Comparison of ENCODE assay signal across 1 cellular context in genomic region chr20:35771689-35772562, GRCh38.
TF ChIP-seq lines count a peak whose summit lies in the region.

TSS of gene PHF20 (plus strand) at chr20:35772015. CDS start at chr20:35801523, 29,508 bp downstream.

TF ChIP-seq in HepG2, 621 proteins besides CTCF, POLR2A, EP300 and RAD21 (continued from another document and continues in another):
- TF ChIP-seq GABPA (IDR thresholded peaks at IDR 0.05; ENCODE audit: low read depth, low read length) (no peak), GABPA (CRISPR knock-in tag; IDR thresholded peaks at IDR 0.05; ENCODE audit: low read depth) (no peak), SMAD9 (CRISPR knock-in tag; IDR thresholded peaks at IDR 0.05) (peak; percentile 96), SIN3A (IDR thresholded peaks at IDR 0.05; ENCODE audit: borderline replicate concordance, low read depth, low read length) (peak; percentile 45; the same call in 1 of the 2 replicates), ZNF292 (CRISPR knock-in tag; IDR thresholded peaks at IDR 0.05; ENCODE audit: borderline replicate concordance, low read depth) (peak; percentile 61; the same call in 1 of the 2 replicates), ZFY (CRISPR knock-in tag; IDR thresholded peaks at IDR 0.05) (peak; percentile 97), ZFP37 (CRISPR knock-in tag; IDR thresholded peaks at IDR 0.05; ENCODE audit: borderline replicate concordance) (peak; percentile 93; the same call in 1 of the 2 replicates), TFAP4 (IDR thresholded peaks at IDR 0.05; ENCODE audit: borderline replicate concordance, low read depth) (peak; percentile 58; the same call in 1 of the 2 replicates), ZNF431 (CRISPR knock-in tag; IDR thresholded peaks at IDR 0.05; ENCODE audit: borderline replicate concordance, low read depth) (no peak; the same call in 1 of the 2 replicates), ZNF597 (CRISPR knock-in tag; IDR thresholded peaks at IDR 0.05) (no peak), ZMAT3 (CRISPR knock-in tag; conservative IDR thresholded peaks at IDR 0.05) (peak; percentile 79; the same call in 1 of the 2 replicates), ZNF710 (CRISPR knock-in tag; IDR thresholded peaks at IDR 0.05; ENCODE audit: borderline replicate concordance) (peak; percentile 71), ZNF83 (CRISPR knock-in tag; IDR thresholded peaks at IDR 0.05; ENCODE audit: borderline replicate concordance) (peak; percentile 97; the same call in 1 of the 2 replicates), NR2F2 (IDR thresholded peaks at IDR 0.05; ENCODE audit: borderline replicate concordance, low read depth) (no peak), ERF (CRISPR knock-in tag; IDR thresholded peaks at IDR 0.05) (peak; percentile 84), ZFYVE20 (CRISPR knock-in tag; IDR thresholded peaks at IDR 0.05; ENCODE audit: borderline replicate concordance, low read depth) (no peak), ZNF605 (CRISPR knock-in tag; IDR thresholded peaks at IDR 0.05) (peak; percentile 98), POLR2AphosphoS5 (IDR thresholded peaks at IDR 0.05; ENCODE audit: low read depth, low read length) (peak; percentile 86), KMT2B (CRISPR knock-in tag; IDR thresholded peaks at IDR 0.05) (peak; percentile 40; the same call in 1 of the 2 replicates), KMT2A (CRISPR knock-in tag; IDR thresholded peaks at IDR 0.05) (peak; percentile 64), PBX3 (CRISPR knock-in tag; IDR thresholded peaks at IDR 0.05; ENCODE audit: borderline replicate concordance) (peak; percentile 99; the same call in 1 of the 2 replicates), NCOA2 (CRISPR knock-in tag; IDR thresholded peaks at IDR 0.05) (peak; percentile 59), TFDP2 (CRISPR knock-in tag; IDR thresholded peaks at IDR 0.05) (peak; percentile 99), HES4 (CRISPR knock-in tag; IDR thresholded peaks at IDR 0.05; ENCODE audit: borderline replicate concordance) (peak; percentile 92), CBX2 (IDR thresholded peaks at IDR 0.05; ENCODE audit: low read depth, low read length) (no peak), CBX2 (CRISPR knock-in tag; IDR thresholded peaks at IDR 0.05; ENCODE audit: low read depth) (no peak), ZNF792 (CRISPR knock-in tag; IDR thresholded peaks at IDR 0.05) (peak; percentile 90), ZNF572 (CRISPR knock-in tag; IDR thresholded peaks at IDR 0.05) (peak; percentile 90), ZNF207 (IDR thresholded peaks at IDR 0.05; ENCODE audit: borderline replicate concordance) (no peak), SOX6 (IDR thresholded peaks at IDR 0.05) (no peak), SOX6 (CRISPR knock-in tag; IDR thresholded peaks at IDR 0.05) (peak; percentile 54), FLYWCH1 (CRISPR knock-in tag; IDR thresholded peaks at IDR 0.05) (no peak), NFKB2 (CRISPR knock-in tag; IDR thresholded peaks at IDR 0.05; ENCODE audit: borderline replicate concordance) (peak; percentile 99), ZNF660 (CRISPR knock-in tag; IDR thresholded peaks at IDR 0.05; ENCODE audit: borderline replicate concordance, low read depth) (no peak), NFE2L2 (IDR thresholded peaks at IDR 0.05; ENCODE audit: low read length) (0 out of 2 replicates have a peak, but pooled peaks have one; percentile 8), SAFB2 (CRISPR knock-in tag; IDR thresholded peaks at IDR 0.05; ENCODE audit: borderline replicate concordance, low read depth) (peak; percentile 91)
- TF ChIP-seq, protein P1, sequence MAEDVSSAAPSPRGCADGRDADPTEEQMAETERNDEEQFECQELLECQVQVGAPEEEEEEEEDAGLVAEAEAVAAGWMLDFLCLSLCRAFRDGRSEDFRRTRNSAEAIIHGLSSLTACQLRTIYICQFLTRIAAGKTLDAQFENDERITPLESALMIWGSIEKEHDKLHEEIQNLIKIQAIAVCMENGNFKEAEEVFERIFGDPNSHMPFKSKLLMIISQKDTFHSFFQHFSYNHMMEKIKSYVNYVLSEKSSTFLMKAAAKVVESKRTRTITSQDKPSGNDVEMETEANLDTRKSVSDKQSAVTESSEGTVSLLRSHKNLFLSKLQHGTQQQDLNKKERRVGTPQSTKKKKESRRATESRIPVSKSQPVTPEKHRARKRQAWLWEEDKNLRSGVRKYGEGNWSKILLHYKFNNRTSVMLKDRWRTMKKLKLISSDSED (CRISPR knock-in tag; IDR thresholded peaks at IDR 0.05) = no peak
- TF ChIP-seq, protein P2, sequence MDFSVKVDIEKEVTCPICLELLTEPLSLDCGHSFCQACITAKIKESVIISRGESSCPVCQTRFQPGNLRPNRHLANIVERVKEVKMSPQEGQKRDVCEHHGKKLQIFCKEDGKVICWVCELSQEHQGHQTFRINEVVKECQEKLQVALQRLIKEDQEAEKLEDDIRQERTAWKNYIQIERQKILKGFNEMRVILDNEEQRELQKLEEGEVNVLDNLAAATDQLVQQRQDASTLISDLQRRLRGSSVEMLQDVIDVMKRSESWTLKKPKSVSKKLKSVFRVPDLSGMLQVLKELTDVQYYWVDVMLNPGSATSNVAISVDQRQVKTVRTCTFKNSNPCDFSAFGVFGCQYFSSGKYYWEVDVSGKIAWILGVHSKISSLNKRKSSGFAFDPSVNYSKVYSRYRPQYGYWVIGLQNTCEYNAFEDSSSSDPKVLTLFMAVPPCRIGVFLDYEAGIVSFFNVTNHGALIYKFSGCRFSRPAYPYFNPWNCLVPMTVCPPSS (IDR thresholded peaks at IDR 0.05) = no peak
- TF ChIP-seq, protein P3, sequence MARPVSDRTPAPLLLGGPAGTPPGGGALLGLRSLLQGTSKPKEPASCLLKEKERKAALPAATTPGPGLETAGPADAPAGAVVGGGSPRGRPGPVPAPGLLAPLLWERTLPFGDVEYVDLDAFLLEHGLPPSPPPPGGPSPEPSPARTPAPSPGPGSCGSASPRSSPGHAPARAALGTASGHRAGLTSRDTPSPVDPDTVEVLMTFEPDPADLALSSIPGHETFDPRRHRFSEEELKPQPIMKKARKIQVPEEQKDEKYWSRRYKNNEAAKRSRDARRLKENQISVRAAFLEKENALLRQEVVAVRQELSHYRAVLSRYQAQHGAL (CRISPR knock-in tag; IDR thresholded peaks at IDR 0.05; ENCODE audit: not compliant biosample characterization) = peak; percentile 81
- TF ChIP-seq, protein P4, sequence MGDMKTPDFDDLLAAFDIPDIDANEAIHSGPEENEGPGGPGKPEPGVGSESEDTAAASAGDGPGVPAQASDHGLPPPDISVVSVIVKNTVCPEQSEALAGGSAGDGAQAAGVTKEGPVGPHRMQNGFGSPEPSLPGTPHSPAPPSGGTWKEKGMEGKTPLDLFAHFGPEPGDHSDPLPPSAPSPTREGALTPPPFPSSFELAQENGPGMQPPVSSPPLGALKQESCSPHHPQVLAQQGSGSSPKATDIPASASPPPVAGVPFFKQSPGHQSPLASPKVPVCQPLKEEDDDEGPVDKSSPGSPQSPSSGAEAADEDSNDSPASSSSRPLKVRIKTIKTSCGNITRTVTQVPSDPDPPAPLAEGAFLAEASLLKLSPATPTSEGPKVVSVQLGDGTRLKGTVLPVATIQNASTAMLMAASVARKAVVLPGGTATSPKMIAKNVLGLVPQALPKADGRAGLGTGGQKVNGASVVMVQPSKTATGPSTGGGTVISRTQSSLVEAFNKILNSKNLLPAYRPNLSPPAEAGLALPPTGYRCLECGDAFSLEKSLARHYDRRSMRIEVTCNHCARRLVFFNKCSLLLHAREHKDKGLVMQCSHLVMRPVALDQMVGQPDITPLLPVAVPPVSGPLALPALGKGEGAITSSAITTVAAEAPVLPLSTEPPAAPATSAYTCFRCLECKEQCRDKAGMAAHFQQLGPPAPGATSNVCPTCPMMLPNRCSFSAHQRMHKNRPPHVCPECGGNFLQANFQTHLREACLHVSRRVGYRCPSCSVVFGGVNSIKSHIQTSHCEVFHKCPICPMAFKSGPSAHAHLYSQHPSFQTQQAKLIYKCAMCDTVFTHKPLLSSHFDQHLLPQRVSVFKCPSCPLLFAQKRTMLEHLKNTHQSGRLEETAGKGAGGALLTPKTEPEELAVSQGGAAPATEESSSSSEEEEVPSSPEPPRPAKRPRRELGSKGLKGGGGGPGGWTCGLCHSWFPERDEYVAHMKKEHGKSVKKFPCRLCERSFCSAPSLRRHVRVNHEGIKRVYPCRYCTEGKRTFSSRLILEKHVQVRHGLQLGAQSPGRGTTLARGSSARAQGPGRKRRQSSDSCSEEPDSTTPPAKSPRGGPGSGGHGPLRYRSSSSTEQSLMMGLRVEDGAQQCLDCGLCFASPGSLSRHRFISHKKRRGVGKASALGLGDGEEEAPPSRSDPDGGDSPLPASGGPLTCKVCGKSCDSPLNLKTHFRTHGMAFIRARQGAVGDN (CRISPR knock-in tag; IDR thresholded peaks at IDR 0.05) = peak; percentile 99
- TF ChIP-seq, protein P5, sequence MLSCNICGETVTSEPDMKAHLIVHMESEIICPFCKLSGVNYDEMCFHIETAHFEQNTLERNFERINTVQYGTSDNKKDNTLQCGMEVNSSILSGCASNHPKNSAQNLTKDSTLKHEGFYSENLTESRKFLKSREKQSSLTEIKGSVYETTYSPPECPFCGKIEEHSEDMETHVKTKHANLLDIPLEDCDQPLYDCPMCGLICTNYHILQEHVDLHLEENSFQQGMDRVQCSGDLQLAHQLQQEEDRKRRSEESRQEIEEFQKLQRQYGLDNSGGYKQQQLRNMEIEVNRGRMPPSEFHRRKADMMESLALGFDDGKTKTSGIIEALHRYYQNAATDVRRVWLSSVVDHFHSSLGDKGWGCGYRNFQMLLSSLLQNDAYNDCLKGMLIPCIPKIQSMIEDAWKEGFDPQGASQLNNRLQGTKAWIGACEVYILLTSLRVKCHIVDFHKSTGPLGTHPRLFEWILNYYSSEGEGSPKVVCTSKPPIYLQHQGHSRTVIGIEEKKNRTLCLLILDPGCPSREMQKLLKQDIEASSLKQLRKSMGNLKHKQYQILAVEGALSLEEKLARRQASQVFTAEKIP (CRISPR knock-in tag; IDR thresholded peaks at IDR 0.05; ENCODE audit: borderline replicate concordance) = no peak
- TF ChIP-seq, protein P6, sequence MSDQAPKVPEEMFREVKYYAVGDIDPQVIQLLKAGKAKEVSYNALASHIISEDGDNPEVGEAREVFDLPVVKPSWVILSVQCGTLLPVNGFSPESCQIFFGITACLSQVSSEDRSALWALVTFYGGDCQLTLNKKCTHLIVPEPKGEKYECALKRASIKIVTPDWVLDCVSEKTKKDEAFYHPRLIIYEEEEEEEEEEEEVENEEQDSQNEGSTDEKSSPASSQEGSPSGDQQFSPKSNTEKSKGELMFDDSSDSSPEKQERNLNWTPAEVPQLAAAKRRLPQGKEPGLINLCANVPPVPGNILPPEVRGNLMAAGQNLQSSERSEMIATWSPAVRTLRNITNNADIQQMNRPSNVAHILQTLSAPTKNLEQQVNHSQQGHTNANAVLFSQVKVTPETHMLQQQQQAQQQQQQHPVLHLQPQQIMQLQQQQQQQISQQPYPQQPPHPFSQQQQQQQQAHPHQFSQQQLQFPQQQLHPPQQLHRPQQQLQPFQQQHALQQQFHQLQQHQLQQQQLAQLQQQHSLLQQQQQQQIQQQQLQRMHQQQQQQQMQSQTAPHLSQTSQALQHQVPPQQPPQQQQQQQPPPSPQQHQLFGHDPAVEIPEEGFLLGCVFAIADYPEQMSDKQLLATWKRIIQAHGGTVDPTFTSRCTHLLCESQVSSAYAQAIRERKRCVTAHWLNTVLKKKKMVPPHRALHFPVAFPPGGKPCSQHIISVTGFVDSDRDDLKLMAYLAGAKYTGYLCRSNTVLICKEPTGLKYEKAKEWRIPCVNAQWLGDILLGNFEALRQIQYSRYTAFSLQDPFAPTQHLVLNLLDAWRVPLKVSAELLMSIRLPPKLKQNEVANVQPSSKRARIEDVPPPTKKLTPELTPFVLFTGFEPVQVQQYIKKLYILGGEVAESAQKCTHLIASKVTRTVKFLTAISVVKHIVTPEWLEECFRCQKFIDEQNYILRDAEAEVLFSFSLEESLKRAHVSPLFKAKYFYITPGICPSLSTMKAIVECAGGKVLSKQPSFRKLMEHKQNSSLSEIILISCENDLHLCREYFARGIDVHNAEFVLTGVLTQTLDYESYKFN (CRISPR knock-in tag; conservative IDR thresholded peaks at IDR 0.05) = peak; percentile 69; the same call in 1 of the 2 replicates
